9 cellular contexts compared by ENCODE assay signal in genomic region chr2:26067980-26068507, GRCh38. TPM values are rescaled to one million over a fixed set of nuclear protein-coding genes. Genes with fewer than 3 reads are reported as not detected.
DNase-seq lines count a peak whose midpoint lies in the region; ATAC-seq and TF ChIP-seq lines count a peak whose summit lies in the region.
"Had no signal": no experiment of that assay in that cellular context is flagged by ENCODE, and none has a peak within 500 bp of the region (broad histone marks: within the 10 kb centered on the region; RNA-seq: fewer than 3 reads in every experiment).

No MANE protein-coding gene starts in this region.

- H3K9ac ChIP-seq in PC-3 (ENCODE audit: low read length) (peak overlapping the region; percentile 40), endodermal cell (ENCODE audit: extremely low read depth, low read length, poor library complexity, severe bottlenecking) (peak overlapping the region; percentile 1)

- H3K9me3 ChIP-seq in PC-3 (ENCODE audit: low read length) = no peaks in the 10 kb centered on the region
- H3K9me3 ChIP-seq in endodermal cell (ENCODE audit: control insufficient read depth, low read length) = no peaks in the 10 kb centered on the region
- H3K9me3 ChIP-seq in spleen = no peaks in the 10 kb centered on the region

- H3K4me3 ChIP-seq in PC-3 (ENCODE audit: low read length) (0 out of 2 replicates have a peak overlapping the region, but pooled peaks have one; percentile 14), endodermal cell (ENCODE audit: low read length) (peak overlapping the region; percentile 56), spleen (no peak overlapping the region)

- H3F3A ChIP-seq in PC-3 (ENCODE audit: low read length, unreplicated experiment) = peaks cover 3% of the 10 kb centered on the region

- H3K27ac ChIP-seq in PC-3 (ENCODE audit: low read length) (peak overlapping the region; percentile 85), endodermal cell (ENCODE audit: low read depth, low read length) (no peak overlapping the region), spleen (peak overlapping the region in 7 of 8 donors; percentile 52 to 74 (median 66))

- H3K36me3 ChIP-seq in PC-3 (ENCODE audit: low read depth, low read length) (peaks cover 10% of the 10 kb centered on the region; the same call in 1 of the 2 replicates), endodermal cell (ENCODE audit: control insufficient read depth, insufficient read depth, low read length) (peaks cover 39% of the 10 kb centered on the region), spleen (peaks cover 0 to 28% (median 3%) of the 10 kb centered on the region in 6 donors)

- TF ChIP-seq CTCF in PC-3 (conservative IDR thresholded peaks at IDR 0.05; ENCODE audit: low read depth, low read length) (no peak), endodermal cell (conservative IDR thresholded peaks at IDR 0.05) (no peak), spleen (IDR thresholded peaks at IDR 0.05 in 8 of 11, conservative IDR thresholded peaks at IDR 0.05 in 3 of 11) (no peak)

- DNase-seq in activated CD4-positive, alpha-beta T cell treated with anti-CD3 and anti-CD28 coated beads, Interleukin-2, amount 10 ng/mL, durations not matched to agents 7 days and 5 days = no peak
- DNase-seq in activated CD4-positive, alpha-beta T cell treated with anti-CD3 and anti-CD28 coated beads for 1 hour = no peak
- DNase-seq in PC-3 (no peak), endodermal cell (no peak), spleen (no peak), NCI-H226 (no peak), NCI-H128 (lab: John Stamatoyannopoulos, UW; ENCODE audit: unreplicated experiment) (no peak)
- DNase-seq: substantia nigra had no signal

- peaks cover 17% of the 10 kb centered on the region for H3K36me3 Mint-ChIP-seq in activated CD4-positive, alpha-beta T cell treated with anti-CD3 and anti-CD28 coated beads, Interleukin-2, amount 10 ng/mL, durations not matched to agents 7 days and 5 days (ENCODE audit: low read depth)
- H3K36me3 Mint-ChIP-seq in endodermal cell (ENCODE audit: low read depth) = peaks cover 17% of the 10 kb centered on the region

- H3K4me2 ChIP-seq in PC-3 (ENCODE audit: low read length) = peak overlapping the region; percentile 80

- H3K4me3 Mint-ChIP-seq in activated CD4-positive, alpha-beta T cell treated with anti-CD3 and anti-CD28 coated beads, Interleukin-2, amount 10 ng/mL, durations not matched to agents 7 days and 5 days = peak overlapping the region; percentile 28
- no peak overlapping the region for H3K4me3 Mint-ChIP-seq in endodermal cell

- H3K27me3 ChIP-seq in PC-3 (ENCODE audit: low read length) (no peaks in the 10 kb centered on the region), endodermal cell (ENCODE audit: control insufficient read depth, insufficient read depth, low read length, poor library complexity, severe bottlenecking) (no peaks in the 10 kb centered on the region), spleen (replicated peaks in 1 of 7) (no peaks in the 10 kb centered on the region)

- 50 to 59% methylated on average over 1 to 3 of the region's 3 CpGs for WGBS in endodermal cell (ENCODE audit: insufficient coverage in 1 of 2, insufficient read length in 1 of 2), 2 experiments
- 56 to 68% (median 59%) methylated on average over 3 of the region's 3 CpGs for WGBS in spleen, 5 donors

- H3K27me3 Mint-ChIP-seq in activated CD4-positive, alpha-beta T cell treated with anti-CD3 and anti-CD28 coated beads, Interleukin-2, amount 10 ng/mL, durations not matched to agents 7 days and 5 days = no peaks in the 10 kb centered on the region
- H3K27me3 Mint-ChIP-seq in endodermal cell (ENCODE audit: insufficient read depth) = no peaks in the 10 kb centered on the region

- H3K9me3 Mint-ChIP-seq in activated CD4-positive, alpha-beta T cell treated with anti-CD3 and anti-CD28 coated beads, Interleukin-2, amount 10 ng/mL, durations not matched to agents 7 days and 5 days = no peaks in the 10 kb centered on the region
- H3K9me3 Mint-ChIP-seq in endodermal cell = no peaks in the 10 kb centered on the region

- no peak overlapping the region for H2AFZ ChIP-seq in PC-3 (ENCODE audit: low read length)

- TF ChIP-seq POLR2A in spleen (IDR thresholded peaks at IDR 0.05) = no peak

- H3K79me2 ChIP-seq in PC-3 (ENCODE audit: low read length) = peaks cover 96% of the 10 kb centered on the region

- no peaks in the 10 kb centered on the region; the same call in 1 of the 2 replicates for H4K20me1 ChIP-seq in PC-3 (ENCODE audit: low read length)

- POLR2A ChIA-PET in activated CD4-positive, alpha-beta T cell treated with anti-CD3 and anti-CD28 coated beads, Interleukin-2, amount 10 ng/mL, durations not matched to agents 7 days and 5 days (lab: Charles Lee) = interaction anchor here (0.6 to 0.7 kb wide), 2 partner anchors 34 to 35 kb away, joined by 3 read pairs; no protein-coding TSS in a partner anchor
- POLR2A ChIA-PET in PC-3 (lab: Charles Lee; ENCODE audit: unreplicated experiment) = no interaction called here

- BruUV-seq in PC-3 (replicated peaks; lab: Mats Ljungman, UMichigan) = TSS peak; percentile 71

- peaks cover 51% of the 10 kb centered on the region for H3K4me1 Mint-ChIP-seq in activated CD4-positive, alpha-beta T cell treated with anti-CD3 and anti-CD28 coated beads, Interleukin-2, amount 10 ng/mL, durations not matched to agents 7 days and 5 days
- H3K4me1 Mint-ChIP-seq in endodermal cell = peaks cover 41% of the 10 kb centered on the region

- intact Hi-C loops in PC-3 (cut with micrococcal nuclease) = loop anchor here (1.0 to 5.0 kb wide), 2 partner anchors 8 to 56 kb away; no protein-coding TSS in a partner anchor
- intact Hi-C loops in spleen (cut with DNase I; ENCODE audit: low total_unique reads) = no loop called here

- ATAC-seq in PC-3 (peak; percentile 7; the same call in 1 of the 2 replicates), HG03175 (IDR thresholded peaks at IDR 0.05; ENCODE audit: unreplicated experiment) (no peak)

- CTCF ChIA-PET in activated CD4-positive, alpha-beta T cell treated with anti-CD3 and anti-CD28 coated beads, Interleukin-2, amount 10 ng/mL, durations not matched to agents 7 days and 5 days (lab: Charles Lee) = interaction anchor here (0.9 to 2.6 kb wide), 3 partner anchors 13 to 36 kb away, joined by 3 to 10 read pairs (median 3); no protein-coding TSS in a partner anchor
- CTCF ChIA-PET in PC-3 (lab: Charles Lee) = no interaction called here

- no peaks in the 10 kb centered on the region for H3K9me2 ChIP-seq in PC-3 (replicated peaks; ENCODE audit: low read length)

- peak overlapping the region; percentile 80 for H3K27ac Mint-ChIP-seq in activated CD4-positive, alpha-beta T cell treated with anti-CD3 and anti-CD28 coated beads, Interleukin-2, amount 10 ng/mL, durations not matched to agents 7 days and 5 days
- H3K27ac Mint-ChIP-seq in endodermal cell = peak overlapping the region; percentile 84

- H3K4me1 ChIP-seq in PC-3 (ENCODE audit: insufficient read depth, low read length) = peaks cover 32% of the 10 kb centered on the region
- peaks cover 7% of the 10 kb centered on the region for H3K4me1 ChIP-seq in endodermal cell (ENCODE audit: control insufficient read depth, insufficient read depth, low read length)
- H3K4me1 ChIP-seq in spleen = peaks cover 17 to 99% (median 60%) of the 10 kb centered on the region in 6 donors

RNA-seq across cellular contexts. Expression of gene RAB10, which starts 34.2 kb away (rescaled TPM):
- total RNA-seq in activated CD4-positive, alpha-beta T cell treated with anti-CD3 and anti-CD28 coated beads, Interleukin-2, amount 10 ng/mL, durations not matched to agents 7 days and 5 days = 100 to 1,000 TPM; 107 to 123 TPM
- total RNA-seq in PC-3 (2014; rRNA removed) (138 and 149 TPM in 2 replicates), endodermal cell (100 to 1,000 TPM; 115 to 121 TPM), spleen (100 to 1,000 TPM; 104 to 135 (median 123) TPM)
- polyA plus RNA-seq in endodermal cell (2013, experiment 1 of 2) = 102 TPM
- polyA plus RNA-seq in endodermal cell (2013, experiment 2 of 2) = 95.8 TPM
- 10 to 100 TPM; 24.4 to 42.4 (median 34.3) TPM for polyA plus RNA-seq in spleen

Comparison
In these comparisons a context has a peak if more than half of its experiments do, and no peak if none do; other contexts are left out.
1. H3K4me3 ChIP-seq: peak in PC-3 (single experiment) and endodermal cell (single experiment); none in spleen (0 of 8).